Comparison of ENCODE assay signal across 18 cellular contexts in genomic region chr16:87715658-87716057, GRCh38. TPM values are rescaled to one million over a fixed set of nuclear protein-coding genes. Genes with fewer than 3 reads are reported as not detected.
DNase-seq lines count a peak whose midpoint lies in the region; ATAC-seq and TF ChIP-seq lines count a peak whose summit lies in the region.
"Had no signal": no experiment of that assay in that cellular context is flagged by ENCODE, and none has a peak within 500 bp of the region (broad histone marks: within the 10 kb centered on the region; RNA-seq: fewer than 3 reads in every experiment).

No MANE protein-coding gene starts in this region.

- TF ChIP-seq CTCF in brain microvascular endothelial cell (IDR thresholded peaks at IDR 0.05; ENCODE audit: low read depth, low read length, missing control alignments) (no peak), neural progenitor cell (IDR thresholded peaks at IDR 0.05) (no peak), coronary artery (IDR thresholded peaks at IDR 0.05) (no peak), MCF 10A (IDR thresholded peaks at IDR 0.05; ENCODE audit: unreplicated experiment) (no peak)

- no peaks in the 10 kb centered on the region for H3K27me3 Mint-ChIP-seq in activated T-cell treated with anti-CD3 and anti-CD28 coated beads, Interleukin-2, amount 50 U/mL, for 24 hours
- H3K27me3 Mint-ChIP-seq in neural progenitor cell (ENCODE audit: insufficient read depth, low read depth) (peaks cover 2% of the 10 kb centered on the region), MCF 10A (ENCODE audit: insufficient read depth, unreplicated experiment) (no peaks in the 10 kb centered on the region)
- H3K27me3 Mint-ChIP-seq: type B pancreatic cell had no signal

- no TSS peak for BruUV-seq in MCF 10A (replicated peaks; lab: Mats Ljungman, UMichigan)

- H3K27ac Mint-ChIP-seq in activated T-cell treated with anti-CD3 and anti-CD28 coated beads, Interleukin-2, amount 50 U/mL, for 24 hours: peak overlapping the region; percentile 1
- H3K27ac Mint-ChIP-seq in neural progenitor cell (peak overlapping the region; percentile 61), MCF 10A (ENCODE audit: low read depth, unreplicated experiment) (no peak overlapping the region)
- H3K27ac Mint-ChIP-seq: type B pancreatic cell had no signal

- H3K4me2 ChIP-seq in neural progenitor cell: no peak overlapping the region

- DNase-seq in activated T-cell treated with anti-CD3 and anti-CD28 coated beads, Interleukin-2, amount 50 U/mL, for 24 hours: no peak
- DNase-seq in activated T-cell treated with anti-CD3 and anti-CD28 coated beads, Interleukin-2, amount 50 U/mL, for 48 hours: no peak
- DNase-seq in HK-2 (ENCODE audit: unreplicated experiment) (peak; percentile 39), brain microvascular endothelial cell (peak; percentile 76), neural progenitor cell (ENCODE audit: low spot score) (no peak), coronary artery (ENCODE audit: low spot score) (no peak), MCF 10A (ENCODE audit: unreplicated experiment) (no peak)
- DNase-seq: activated CD8-positive, alpha-beta memory T cell treated with anti-CD3 and anti-CD28 coated beads for 24 hours; cortex of kidney; DMS79 treated with DMSO at 0.1 percent for 48 hours; foreskin melanocyte; left lung; NCI-H1930; occipital lobe had no signal

- intact Hi-C loops in MCF 10A (cut with micrococcal nuclease): no loop called here

- in situ Hi-C loops in brain microvascular endothelial cell (cut with HindIII; ENCODE audit: low pct_ligation_motif_present, low sequenced_read_pairs): no loop called here

- no peaks in the 10 kb centered on the region for H3K27me3 ChIP-seq in brain microvascular endothelial cell (replicated peaks)
- H3K27me3 ChIP-seq in neural progenitor cell: no peaks in the 10 kb centered on the region
- H3K27me3 ChIP-seq: ascending aorta, left lung had no signal

- CTCF ChIA-PET in MCF 10A (lab: Yijun Ruan, JAX): interaction anchor here (0.8 kb wide), 1 partner anchor 10 kb away, joined by 3 read pairs; no protein-coding TSS in a partner anchor

- no peak overlapping the region for H3K4me3 Mint-ChIP-seq in activated T-cell treated with anti-CD3 and anti-CD28 coated beads, Interleukin-2, amount 50 U/mL, for 24 hours
- no peak overlapping the region for H3K4me3 Mint-ChIP-seq in neural progenitor cell
- no peak overlapping the region for H3K4me3 Mint-ChIP-seq in MCF 10A (ENCODE audit: unreplicated experiment)
- H3K4me3 Mint-ChIP-seq: CD14-positive monocyte, type B pancreatic cell had no signal

- H3K4me1 Mint-ChIP-seq in activated T-cell treated with anti-CD3 and anti-CD28 coated beads, Interleukin-2, amount 50 U/mL, for 24 hours (ENCODE audit: low read depth): peaks cover 30% of the 10 kb centered on the region
- peaks cover 4% of the 10 kb centered on the region for H3K4me1 Mint-ChIP-seq in neural progenitor cell
- H3K4me1 Mint-ChIP-seq in MCF 10A (ENCODE audit: insufficient read depth, unreplicated experiment): no peaks in the 10 kb centered on the region

- H3K4me1 ChIP-seq in neural progenitor cell: no peaks in the 10 kb centered on the region
- H3K4me1 ChIP-seq: ascending aorta, left lung had no signal

- H3K9ac ChIP-seq in neural progenitor cell: no peak overlapping the region

- no peak for ATAC-seq in GM18868 (IDR thresholded peaks at IDR 0.05; ENCODE audit: unreplicated experiment)
- ATAC-seq: left lung had no signal

- H3K36me3 Mint-ChIP-seq in activated T-cell treated with anti-CD3 and anti-CD28 coated beads, Interleukin-2, amount 50 U/mL, for 24 hours (ENCODE audit: low read depth): peaks cover 90% of the 10 kb centered on the region
- H3K36me3 Mint-ChIP-seq in neural progenitor cell: peaks cover 21% of the 10 kb centered on the region
- peaks cover 72% of the 10 kb centered on the region for H3K36me3 Mint-ChIP-seq in MCF 10A (ENCODE audit: insufficient read depth, unreplicated experiment)

- no peaks in the 10 kb centered on the region for H3F3A ChIP-seq in neural progenitor cell (ENCODE audit: low read depth)

- H3K27ac ChIP-seq in brain microvascular endothelial cell (no peak overlapping the region), neural progenitor cell (no peak overlapping the region), coronary artery (no peak overlapping the region)
- H3K27ac ChIP-seq: ascending aorta, left lung had no signal

- no peaks in the 10 kb centered on the region for H3K9me3 Mint-ChIP-seq in activated T-cell treated with anti-CD3 and anti-CD28 coated beads, Interleukin-2, amount 50 U/mL, for 24 hours
- H3K9me3 Mint-ChIP-seq in neural progenitor cell (peaks cover 2% of the 10 kb centered on the region), MCF 10A (ENCODE audit: unreplicated experiment) (no peaks in the 10 kb centered on the region)
- H3K9me3 Mint-ChIP-seq: type B pancreatic cell had no signal

- POLR2A ChIA-PET in MCF 10A (lab: Yijun Ruan, JAX): interaction anchor here (0.6 to 0.7 kb wide), 2 partner anchors 9 to 95 kb away, joined by 3 read pairs; no protein-coding TSS in a partner anchor

- H3K9me3 ChIP-seq in neural progenitor cell (ENCODE audit: low read depth): no peaks in the 10 kb centered on the region
- H3K9me3 ChIP-seq: ascending aorta, left lung had no signal

- no peak overlapping the region for H3K4me3 ChIP-seq in brain microvascular endothelial cell (ENCODE audit: low read depth, low read length)
- no peak overlapping the region for H3K4me3 ChIP-seq in neural progenitor cell
- H3K4me3 ChIP-seq in coronary artery: no peak overlapping the region
- H3K4me3 ChIP-seq: ascending aorta, left lung had no signal

- no peak overlapping the region for H2AFZ ChIP-seq in neural progenitor cell (replicated peaks)

- peaks cover 7% of the 10 kb centered on the region for H3K36me3 ChIP-seq in brain microvascular endothelial cell (replicated peaks)
- no peaks in the 10 kb centered on the region for H3K36me3 ChIP-seq in neural progenitor cell

- H3K79me2 ChIP-seq in neural progenitor cell (ENCODE audit: low read depth): no peaks in the 10 kb centered on the region

- H4K20me1 ChIP-seq in neural progenitor cell (ENCODE audit: low read depth): no peaks in the 10 kb centered on the region

RNA-seq across cellular contexts. Expression of gene KLHDC4, which starts 50.1 kb away (rescaled TPM):
- total RNA-seq in neural progenitor cell (ENCODE audit: low replicate concordance) (19.2 and 30.5 TPM in 2 replicates), MCF 10A (2022) (82.9 and 106 TPM in 2 replicates)

Comparison
In these comparisons a context has a peak if more than half of its experiments do, and no peak if none do; other contexts are left out.
1. DNase-seq: peak in HK-2 (single experiment) and brain microvascular endothelial cell (single experiment); none in activated T-cell treated with anti-CD3 and anti-CD28 coated beads, Interleukin-2, amount 50 U/mL, for 24 hours (single experiment), activated T-cell treated with anti-CD3 and anti-CD28 coated beads, Interleukin-2, amount 50 U/mL, for 48 hours (0 of 2), neural progenitor cell (single experiment), coronary artery (single experiment) and MCF 10A (single experiment).